ENCODE assay signal across 13 cellular contexts in the genomic region with DNA sequence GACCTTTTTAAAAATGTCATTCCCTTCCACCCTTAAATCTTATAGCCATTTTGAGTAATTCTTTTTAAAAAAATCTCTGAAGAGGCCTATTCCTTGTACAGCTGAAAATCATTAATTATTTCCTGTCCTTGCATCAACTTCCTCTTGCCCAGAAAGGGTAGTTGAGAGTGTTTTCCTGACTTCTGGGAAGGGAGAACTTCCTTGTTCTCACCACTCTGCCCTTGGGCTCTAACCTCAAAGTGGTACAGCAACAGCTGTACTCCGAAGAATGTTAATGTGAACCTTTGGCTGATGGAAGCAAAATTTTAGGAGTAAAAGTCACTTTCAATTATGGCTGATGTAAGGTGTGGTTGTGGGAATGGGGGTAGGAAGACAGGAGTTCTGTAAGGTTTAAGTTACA. TPM values are rescaled to one million over a fixed set of nuclear protein-coding genes. Genes with fewer than 3 reads are reported as not detected.
DNase-seq lines count a peak whose midpoint lies in the region; ATAC-seq and TF ChIP-seq lines count a peak whose summit lies in the region.
"Had no signal": no experiment of that assay in that cellular context is flagged by ENCODE, and none has a peak within 500 bp of the region (broad histone marks: within the 10 kb centered on the region; RNA-seq: fewer than 3 reads in every experiment).

No MANE protein-coding gene starts in this region.

- peaks cover 28% of the 10 kb centered on the region for H3K4me1 Mint-ChIP-seq in osteocyte (ENCODE audit: unreplicated experiment)
- H3K4me1 Mint-ChIP-seq: GM23338 had no signal

- no peak for ATAC-seq in HG02610 (IDR thresholded peaks at IDR 0.05; ENCODE audit: unreplicated experiment)
- ATAC-seq: GM23338 had no signal

- no peaks in the 10 kb centered on the region for H3K9me3 Mint-ChIP-seq in osteocyte (ENCODE audit: unreplicated experiment)
- H3K9me3 Mint-ChIP-seq: GM23338 had no signal

- TF ChIP-seq CTCF in osteocyte (IDR thresholded peaks at IDR 0.05) (no peak), GM10248 (IDR thresholded peaks at IDR 0.05; ENCODE audit: control extremely low read depth, extremely low read depth, low read depth, missing control alignments) (no peak)

- H3K27me3 Mint-ChIP-seq in osteocyte (ENCODE audit: unreplicated experiment): no peaks in the 10 kb centered on the region

- CTCF ChIA-PET in GM10248 (lab: Yijun Ruan, JAX): no interaction called here

- peaks cover 1% of the 10 kb centered on the region for H3K36me3 Mint-ChIP-seq in osteocyte (ENCODE audit: unreplicated experiment)

- DNase-seq in GF-D8 (lab: John Stamatoyannopoulos, UW) (peak; percentile 76), RPMI7951 (ENCODE audit: low read depth) (peak; percentile 32), fibroblast of the conjunctiva (ENCODE audit: low read depth) (peak; percentile 22), osteocyte (ENCODE audit: extremely low spot score, unreplicated experiment) (no peak), GM10248 (ENCODE audit: extremely low spot score) (no peak), NCI-H2171 (lab: John Stamatoyannopoulos, UW) (no peak)
- no peak for DNase-seq in activated CD8-positive, alpha-beta memory T cell treated with anti-CD3 and anti-CD28 coated beads, Interleukin-2, amount 50 U/mL, for 4 hours
- DNase-seq: dorsolateral prefrontal cortex, NCI-H2081 treated with DMSO at 0.1 percent for 48 hours, retina had no signal

- POLR2A ChIA-PET in GM10248 (lab: Yijun Ruan, JAX): no interaction called here

- H3K27ac Mint-ChIP-seq in osteocyte (ENCODE audit: unreplicated experiment): peak overlapping the region; percentile 92
- H3K27ac Mint-ChIP-seq: GM23338 had no signal

- no peak overlapping the region for H3K4me3 Mint-ChIP-seq in osteocyte (ENCODE audit: unreplicated experiment)
- H3K4me3 Mint-ChIP-seq: GM23338 had no signal

RNA-seq across cellular contexts. Expression of a gene that starts 15.1 kb away (rescaled TPM):
- total RNA-seq in RPMI7951 (2014; rRNA removed; shearing (Covaris generic)): not detected in 2 replicates
- total RNA-seq in osteocyte: 0.13 TPM in 1 of 2 replicates, not detected in the other
- total RNA-seq: dorsolateral prefrontal cortex, GM23338, suprapubic skin had no signal

Comparison
In these comparisons a context has a peak if more than half of its experiments do, and no peak if none do; other contexts are left out.
1. DNase-seq: peak in GF-D8 (single experiment), RPMI7951 (single experiment) and fibroblast of the conjunctiva (single experiment); none in osteocyte (single experiment), activated CD8-positive, alpha-beta memory T cell treated with anti-CD3 and anti-CD28 coated beads, Interleukin-2, amount 50 U/mL, for 4 hours (single experiment), GM10248 (single experiment) and NCI-H2171 (single experiment).